ENCODE assay signal across 12 cellular contexts in genomic region chr9:31137151-31137849, GRCh38.
DNase-seq lines count a peak whose midpoint lies in the region; FAIRE-seq and TF ChIP-seq lines count a peak whose summit lies in the region.
"Had no signal": no experiment of that assay in that cellular context is flagged by ENCODE, and none has a peak within 500 bp of the region (broad histone marks: within the 10 kb centered on the region; RNA-seq: fewer than 3 reads in every experiment).

No MANE protein-coding gene starts in this region.

- no peaks in the 10 kb centered on the region for H3K79me2 ChIP-seq in osteoblast (ENCODE audit: insufficient read depth, low read length)

- H3K4me1 Mint-ChIP-seq in activated naive CD4-positive, alpha-beta T cell treated with anti-CD3 and anti-CD28 coated beads, Interleukin-2, amount 10 ng/mL, durations not matched to agents 7 days and 5 days: peaks cover 2% of the 10 kb centered on the region

- H3K9me3 ChIP-seq in osteoblast (ENCODE audit: low read depth, low read length): no peaks in the 10 kb centered on the region
- no peaks in the 10 kb centered on the region for H3K9me3 ChIP-seq in sigmoid colon

- peak overlapping the region; percentile 49 for H3K4me2 ChIP-seq in osteoblast (ENCODE audit: insufficient read depth, low read length)

- H3K27ac Mint-ChIP-seq in activated naive CD4-positive, alpha-beta T cell treated with anti-CD3 and anti-CD28 coated beads, Interleukin-2, amount 10 ng/mL, durations not matched to agents 7 days and 5 days: no peak overlapping the region

- no peaks in the 10 kb centered on the region for H4K20me1 ChIP-seq in osteoblast (ENCODE audit: insufficient read depth, low read length)

- H3K36me3 Mint-ChIP-seq in activated naive CD4-positive, alpha-beta T cell treated with anti-CD3 and anti-CD28 coated beads, Interleukin-2, amount 10 ng/mL, durations not matched to agents 7 days and 5 days: no peaks in the 10 kb centered on the region

- TF ChIP-seq CTCF in epithelial cell of proximal tubule (conservative IDR thresholded peaks at IDR 0.05; ENCODE audit: low read depth, low read length): no peak
- no peak for TF ChIP-seq CTCF in osteoblast (IDR thresholded peaks at IDR 0.05; ENCODE audit: extremely low read depth, low read depth, low read length)
- no peak for TF ChIP-seq CTCF in sigmoid colon (IDR thresholded peaks at IDR 0.05)

- no peak overlapping the region for H3K4me3 ChIP-seq in epithelial cell of proximal tubule (ENCODE audit: low read depth, low read length)
- H3K4me3 ChIP-seq in osteoblast (ENCODE audit: insufficient read depth, low read length): peak overlapping the region; percentile 33
- no peak overlapping the region for H3K4me3 ChIP-seq in sigmoid colon
- H3K4me3 ChIP-seq: SK-N-MC had no signal

- peak overlapping the region; percentile 66 for H3K27ac ChIP-seq in osteoblast (ENCODE audit: low read depth, low read length)
- H3K27ac ChIP-seq in sigmoid colon: no peak overlapping the region
- H3K27ac ChIP-seq: SK-N-MC had no signal

- DNase-seq in H54 (ENCODE audit: insufficient read length, low spot score) (peak; percentile 29), RPMI7951 (ENCODE audit: low read depth) (peak; percentile 53), epithelial cell of proximal tubule (ENCODE audit: low read depth) (peak; percentile 89), osteoblast (ENCODE audit: insufficient read length, low spot score, missing footprints) (peak; percentile 77), sigmoid colon (no peak)
- no peak for DNase-seq in activated naive CD4-positive, alpha-beta T cell treated with anti-CD3 and anti-CD28 coated beads, Interleukin-2, amount 10 ng/mL, durations not matched to agents 7 days and 5 days
- DNase-seq in activated naive CD4-positive, alpha-beta T cell (lab: John Stamatoyannopoulos, UW): no peak
- no peak for DNase-seq in effector CD8-positive, alpha-beta T cell (lab: John Stamatoyannopoulos, UW)
- DNase-seq: DND-41; stimulated activated CD4-positive, alpha-beta T cell treated with anti-CD3 and anti-CD28 coated beads, Interleukin-15, amount 100 ng/mL, for 24 hours; stimulated activated naive CD4-positive, alpha-beta T cell had no signal

- H3K4me3 Mint-ChIP-seq in activated naive CD4-positive, alpha-beta T cell treated with anti-CD3 and anti-CD28 coated beads, Interleukin-2, amount 10 ng/mL, durations not matched to agents 7 days and 5 days: no peak overlapping the region

- H3K4me1 ChIP-seq in osteoblast (ENCODE audit: insufficient read depth, low read length) (peaks cover 8% of the 10 kb centered on the region), sigmoid colon (no peaks in the 10 kb centered on the region)

- H3K9me3 Mint-ChIP-seq in activated naive CD4-positive, alpha-beta T cell treated with anti-CD3 and anti-CD28 coated beads, Interleukin-2, amount 10 ng/mL, durations not matched to agents 7 days and 5 days: no peaks in the 10 kb centered on the region

- FAIRE-seq in H54 (lab: Jason Lieb, UNC): peak; percentile 98

- CTCF ChIA-PET in activated naive CD4-positive, alpha-beta T cell treated with anti-CD3 and anti-CD28 coated beads, Interleukin-2, amount 10 ng/mL, durations not matched to agents 7 days and 5 days (lab: Charles Lee): no interaction called here

- no peak overlapping the region for H2AFZ ChIP-seq in osteoblast (ENCODE audit: low read length)

- H3K36me3 ChIP-seq in osteoblast (ENCODE audit: insufficient read depth, low read length): no peaks in the 10 kb centered on the region
- H3K36me3 ChIP-seq in sigmoid colon: no peaks in the 10 kb centered on the region

- 49 to 71% methylated on average over 6 of the region's 6 CpGs for WGBS in sigmoid colon, 2 donors

- no peaks in the 10 kb centered on the region for H3K27me3 ChIP-seq in osteoblast (ENCODE audit: insufficient read depth, low read length)
- H3K27me3 ChIP-seq in sigmoid colon: no peaks in the 10 kb centered on the region

- TF ChIP-seq EP300 in sigmoid colon (IDR thresholded peaks at IDR 0.05): no peak

- TF ChIP-seq POLR2A in H54 (IDR thresholded peaks at IDR 0.05; ENCODE audit: low read depth, low read length): no peak
- no peak for TF ChIP-seq POLR2A in sigmoid colon (IDR thresholded peaks at IDR 0.05)

- intact Hi-C loops in sigmoid colon (cut with DNase I): no loop called here

- no peaks in the 10 kb centered on the region for H3K27me3 Mint-ChIP-seq in activated naive CD4-positive, alpha-beta T cell treated with anti-CD3 and anti-CD28 coated beads, Interleukin-2, amount 10 ng/mL, durations not matched to agents 7 days and 5 days

Comparison
In these comparisons a context has a peak if more than half of its experiments do, and no peak if none do; other contexts are left out.
1. DNase-seq: peak in H54 (single experiment), RPMI7951 (single experiment), epithelial cell of proximal tubule (single experiment) and osteoblast (single experiment); none in activated naive CD4-positive, alpha-beta T cell treated with anti-CD3 and anti-CD28 coated beads, Interleukin-2, amount 10 ng/mL, durations not matched to agents 7 days and 5 days (single experiment), activated naive CD4-positive, alpha-beta T cell (0 of 4), effector CD8-positive, alpha-beta T cell (single experiment) and sigmoid colon (single experiment).